ENCODE assay signal across 1 cellular context in the genomic region with DNA sequence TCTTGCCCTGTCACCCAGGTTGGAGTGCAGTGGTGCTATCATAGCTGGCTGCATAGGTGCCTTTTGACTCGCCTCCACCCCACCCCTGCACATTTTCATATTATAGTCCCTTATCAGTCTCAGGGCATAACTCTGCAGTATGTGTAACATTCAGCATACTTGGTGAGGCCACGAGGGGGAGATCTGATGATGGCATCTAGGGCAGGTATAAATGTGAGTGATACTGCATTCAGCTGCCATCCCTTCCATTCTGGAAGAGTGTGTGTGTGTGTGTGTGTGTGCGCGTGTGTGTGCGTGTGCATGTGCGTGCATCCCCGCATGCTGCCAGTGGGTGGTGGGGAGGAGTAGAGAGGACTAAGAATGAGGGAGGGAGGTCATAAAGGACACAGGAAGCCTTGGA.
TF ChIP-seq lines count a peak whose summit lies in the region.

No MANE protein-coding gene starts in this region.

TF ChIP-seq in WTC11, 78 proteins besides CTCF, POLR2A, EP300 and RAD21 (continued from another document):
- TF ChIP-seq, protein P1, sequence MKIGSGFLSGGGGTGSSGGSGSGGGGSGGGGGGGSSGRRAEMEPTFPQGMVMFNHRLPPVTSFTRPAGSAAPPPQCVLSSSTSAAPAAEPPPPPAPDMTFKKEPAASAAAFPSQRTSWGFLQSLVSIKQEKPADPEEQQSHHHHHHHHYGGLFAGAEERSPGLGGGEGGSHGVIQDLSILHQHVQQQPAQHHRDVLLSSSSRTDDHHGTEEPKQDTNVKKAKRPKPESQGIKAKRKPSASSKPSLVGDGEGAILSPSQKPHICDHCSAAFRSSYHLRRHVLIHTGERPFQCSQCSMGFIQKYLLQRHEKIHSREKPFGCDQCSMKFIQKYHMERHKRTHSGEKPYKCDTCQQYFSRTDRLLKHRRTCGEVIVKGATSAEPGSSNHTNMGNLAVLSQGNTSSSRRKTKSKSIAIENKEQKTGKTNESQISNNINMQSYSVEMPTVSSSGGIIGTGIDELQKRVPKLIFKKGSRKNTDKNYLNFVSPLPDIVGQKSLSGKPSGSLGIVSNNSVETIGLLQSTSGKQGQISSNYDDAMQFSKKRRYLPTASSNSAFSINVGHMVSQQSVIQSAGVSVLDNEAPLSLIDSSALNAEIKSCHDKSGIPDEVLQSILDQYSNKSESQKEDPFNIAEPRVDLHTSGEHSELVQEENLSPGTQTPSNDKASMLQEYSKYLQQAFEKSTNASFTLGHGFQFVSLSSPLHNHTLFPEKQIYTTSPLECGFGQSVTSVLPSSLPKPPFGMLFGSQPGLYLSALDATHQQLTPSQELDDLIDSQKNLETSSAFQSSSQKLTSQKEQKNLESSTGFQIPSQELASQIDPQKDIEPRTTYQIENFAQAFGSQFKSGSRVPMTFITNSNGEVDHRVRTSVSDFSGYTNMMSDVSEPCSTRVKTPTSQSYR (CRISPR knock-in tag; IDR thresholded peaks at IDR 0.05), result no peak
- TF ChIP-seq, protein P2, sequence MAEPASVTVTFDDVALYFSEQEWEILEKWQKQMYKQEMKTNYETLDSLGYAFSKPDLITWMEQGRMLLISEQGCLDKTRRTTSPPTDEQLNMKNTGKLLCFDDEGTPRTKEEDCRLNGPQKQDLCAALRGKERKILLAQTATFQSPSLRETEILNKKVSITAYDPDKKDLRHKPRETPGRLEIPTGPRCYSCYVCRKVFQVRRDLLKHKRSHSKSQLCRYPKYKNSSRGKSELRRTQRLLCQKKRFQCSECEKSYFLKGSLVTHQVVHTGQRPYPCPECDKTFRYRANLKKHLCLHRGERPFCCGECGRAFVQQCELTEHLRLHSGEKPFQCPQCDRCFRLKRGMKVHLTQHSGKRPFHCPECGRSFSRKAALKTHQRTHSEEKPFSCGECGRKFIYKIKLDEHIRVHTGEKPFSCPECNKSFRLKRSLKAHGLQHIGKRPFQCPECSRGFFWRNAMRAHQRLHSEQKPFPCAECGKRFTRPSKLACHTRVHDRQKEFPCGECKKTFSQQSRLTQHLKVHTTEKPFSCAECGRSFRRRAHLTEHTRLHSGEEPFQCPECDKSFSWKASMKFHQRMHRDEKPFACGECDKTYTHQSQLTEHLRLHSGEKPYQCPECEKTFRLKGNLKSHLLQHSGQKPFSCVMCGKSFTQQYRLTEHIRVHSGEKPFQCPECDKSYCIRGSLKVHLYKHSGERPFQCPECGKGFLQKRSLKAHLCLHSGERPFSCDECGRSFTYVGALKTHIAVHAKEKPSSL (CRISPR knock-in tag; conservative IDR thresholded peaks at IDR 0.05), result no peak
TF ChIP-seq in WTC11: peak in this region for 0.
